In the genomic region with DNA sequence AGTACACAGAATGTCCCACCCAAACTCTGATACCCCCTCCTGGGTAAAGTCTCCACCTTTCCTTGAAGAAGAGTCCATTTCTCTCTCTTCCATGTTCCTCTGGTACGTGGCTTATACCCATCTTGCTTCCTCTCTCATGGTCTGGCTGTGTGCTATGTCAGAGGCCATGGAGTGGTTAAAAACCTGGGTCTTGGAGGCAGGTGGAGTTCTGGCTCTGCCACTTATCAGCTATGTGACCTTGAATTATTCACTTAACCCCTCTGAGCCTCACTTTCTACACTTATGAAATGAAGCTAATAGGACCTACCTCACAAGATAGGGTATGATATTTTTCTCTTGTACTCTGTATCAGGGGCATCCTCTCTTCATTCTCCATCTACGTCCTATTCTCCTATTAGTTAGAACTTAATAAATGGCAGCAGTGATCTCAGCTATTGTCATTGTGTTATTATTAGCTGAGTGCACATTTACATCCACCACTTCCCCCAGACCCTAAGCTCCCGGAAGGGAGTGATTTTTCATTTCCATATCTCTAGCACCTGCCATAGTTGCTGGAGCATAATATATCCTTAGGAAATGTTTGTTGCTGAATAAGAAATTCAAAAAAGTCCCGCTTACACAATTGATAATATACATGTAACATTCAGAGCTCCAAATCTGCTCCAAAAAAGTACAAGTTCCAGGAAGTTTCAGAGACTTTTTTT, we compare ENCODE assay signal across 12 cellular contexts. TPM values are rescaled to one million over a fixed set of nuclear protein-coding genes. Genes with fewer than 3 reads are reported as not detected.
"Had no signal": no experiment of that assay in that cellular context is flagged by ENCODE, and none has a peak within 500 bp of the region (broad histone marks: within the 10 kb centered on the region; RNA-seq: fewer than 3 reads in every experiment).

No MANE protein-coding gene starts in this region.

- H3K27ac ChIP-seq: GM23248 had no signal

- H2AFZ ChIP-seq: GM23248, GM23338 had no signal

- H3K4me2 ChIP-seq: GM23338 had no signal

- H3K4me3 ChIP-seq: GM23248, GM23338, HAP-1 had no signal

- ATAC-seq: GM23338, HCT116 had no signal

- H3K36me3 ChIP-seq: HAP-1 had no signal

- H3K9ac ChIP-seq: GM23248 had no signal

- H3K4me1 ChIP-seq: HAP-1 had no signal

- H3K9me3 ChIP-seq: HAP-1 had no signal

- DNase-seq: GM23248, GOT3, H7, H9, HCEC 1CT, HFFc6 had no signal

- FAIRE-seq: H1, H54 had no signal

RNA-seq across cellular contexts. Expression of a gene that starts 59.8 kb away (rescaled TPM):
- total RNA-seq: GM23248, H4, HFFc6 had no signal
- polyA plus RNA-seq: GM23248 had no signal
